Comparison of ENCODE assay signal across 28 cellular contexts in the genomic region with DNA sequence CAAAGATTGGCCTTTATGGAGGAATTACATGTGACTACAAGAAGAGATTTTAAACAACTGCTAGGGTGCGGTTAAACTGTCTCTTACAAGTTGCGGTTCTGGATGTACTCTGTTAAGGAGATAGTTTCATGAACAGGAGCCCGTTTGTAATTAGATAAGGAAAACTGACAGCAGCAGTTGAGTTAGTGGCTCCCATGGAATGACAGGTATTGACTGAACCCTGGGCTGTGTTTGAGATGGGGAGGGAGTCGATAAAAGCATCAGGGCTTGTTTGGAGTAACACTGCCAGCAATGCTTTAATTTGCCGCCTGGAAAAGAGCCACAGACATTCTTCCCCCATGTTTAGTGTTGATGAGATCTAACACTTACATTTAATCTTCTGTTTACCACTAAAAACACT.
DNase-seq lines count a peak whose midpoint lies in the region; ATAC-seq, FAIRE-seq and TF ChIP-seq lines count a peak whose summit lies in the region.
"Had no signal": no experiment of that assay in that cellular context is flagged by ENCODE, and none has a peak within 500 bp of the region (broad histone marks: within the 10 kb centered on the region; RNA-seq: fewer than 3 reads in every experiment).

No MANE protein-coding gene starts in this region.

- no peaks in the 10 kb centered on the region for H3K36me3 ChIP-seq in H1 (ENCODE audit: control insufficient read depth in 2 of 4, insufficient read depth in 4 of 4, low read length in 3 of 4)
- no peaks in the 10 kb centered on the region for H3K36me3 ChIP-seq in neuronal stem cell (replicated peaks in 1 of 2; ENCODE audit: control insufficient read depth in 2 of 2, insufficient read depth in 2 of 2, low read length in 2 of 2)
- H3K36me3 ChIP-seq: heart left ventricle, sigmoid colon had no signal

- no peak for FAIRE-seq in H1 (lab: Jason Lieb, UNC)
- FAIRE-seq: bronchial epithelial cell, colon, D721Med, GM12878 had no signal

- no peak overlapping the region for H3K4me2 ChIP-seq in H1 (ENCODE audit: insufficient read depth in 1 of 2, low read depth in 2 of 2, low read length in 2 of 2)
- H3K4me2 ChIP-seq in neuronal stem cell (ENCODE audit: insufficient read depth, low read length, poor library complexity, severe bottlenecking): no peak overlapping the region

- H3K4ac ChIP-seq in H1 (replicated peaks; ENCODE audit: insufficient read length, low read depth, low read length): no peak overlapping the region
- H3K4ac ChIP-seq in neuronal stem cell (ENCODE audit: low read length): no peak overlapping the region

- no peak for TF ChIP-seq RAD21 in H1 (IDR thresholded peaks at IDR 0.05 in 1 of 2, conservative IDR thresholded peaks at IDR 0.05 in 1 of 2; ENCODE audit: low read depth in 2 of 2, low read length in 2 of 2)

- no peak for TF ChIP-seq EP300 in H1 (IDR thresholded peaks at IDR 0.05; ENCODE audit: borderline replicate concordance in 1 of 2, low read depth in 2 of 2, low read length in 2 of 2)

- no peak overlapping the region for H4K8ac ChIP-seq in H1 (ENCODE audit: extremely low read depth, insufficient read depth, low read length)
- H4K8ac ChIP-seq in neuronal stem cell (ENCODE audit: low read depth, low read length): no peak overlapping the region

- H3K14ac ChIP-seq in H1 (ENCODE audit: insufficient read length): no peak overlapping the region
- no peak overlapping the region for H3K14ac ChIP-seq in neuronal stem cell (ENCODE audit: low read length)

- H3K18ac ChIP-seq in H1 (ENCODE audit: extremely low read depth, low read length) (no peak overlapping the region), neuronal stem cell (ENCODE audit: low read length) (no peak overlapping the region)

- H2BK12ac ChIP-seq in H1 (ENCODE audit: low read depth, low read length): no peak overlapping the region
- no peak overlapping the region for H2BK12ac ChIP-seq in neuronal stem cell (ENCODE audit: low read length)

- H3K36me3 Mint-ChIP-seq in activated naive CD8-positive, alpha-beta T cell treated with anti-CD3 and anti-CD28 coated beads for 36 hours: no peaks in the 10 kb centered on the region
- H3K36me3 Mint-ChIP-seq: stimulated activated effector memory CD8-positive, alpha-beta T cell treated with anti-CD3 and anti-CD28 coated beads, Interleukin-12 subunit alpha, Interleukin-12 subunit beta, amount 100 ng/mL, for 72 hours; type B pancreatic cell had no signal

- H3K4me3 Mint-ChIP-seq in activated naive CD8-positive, alpha-beta T cell treated with anti-CD3 and anti-CD28 coated beads for 36 hours: no peak overlapping the region
- H3K4me3 Mint-ChIP-seq: nephron progenitor cell; stimulated activated effector memory CD8-positive, alpha-beta T cell treated with anti-CD3 and anti-CD28 coated beads, Interleukin-12 subunit alpha, Interleukin-12 subunit beta, amount 100 ng/mL, for 72 hours; type B pancreatic cell had no signal

- H3K9ac ChIP-seq in H1 (replicated peaks in 1 of 4; ENCODE audit: extremely low read depth in 1 of 4, low read depth in 3 of 4, low read length in 3 of 4): no peak overlapping the region
- H3K9ac ChIP-seq in neuronal stem cell (ENCODE audit: low read depth, low read length, poor library complexity): no peak overlapping the region

- H2BK5ac ChIP-seq in H1 (ENCODE audit: low read depth, low read length) (no peak overlapping the region), neuronal stem cell (ENCODE audit: low read length) (no peak overlapping the region)

- H3K9me3 ChIP-seq in H1 (ENCODE audit: insufficient read depth in 2 of 2, low read depth in 1 of 2, low read length in 1 of 2): no peaks in the 10 kb centered on the region
- no peaks in the 10 kb centered on the region for H3K9me3 ChIP-seq in neuronal stem cell (replicated peaks in 1 of 2; ENCODE audit: control insufficient read depth in 2 of 2, insufficient read depth in 1 of 2, low read depth in 1 of 2, low read length in 2 of 2)
- H3K9me3 ChIP-seq: heart left ventricle, sigmoid colon had no signal

- no peak for ATAC-seq in GM21786 (IDR thresholded peaks at IDR 0.05; ENCODE audit: unreplicated experiment)
- ATAC-seq: GM12878; heart left ventricle; left cardiac atrium; SK-N-SH treated with all-trans-retinoic acid at 6 μM for 48 hours; stimulated activated effector memory CD8-positive, alpha-beta T cell treated with anti-CD3 and anti-CD28 coated beads, Interleukin-12 subunit alpha, Interleukin-12 subunit beta, amount 100 ng/mL, for 72 hours had no signal

- no peaks in the 10 kb centered on the region for H3K4me1 ChIP-seq in H1 (replicated peaks in 1 of 4; ENCODE audit: control insufficient read depth in 3 of 4, insufficient read depth in 4 of 4, low read length in 3 of 4)
- peaks cover 0 to 3% of the 10 kb centered on the region in 2 donors for H3K4me1 ChIP-seq in neuronal stem cell (ENCODE audit: control insufficient read depth in 2 of 2, insufficient read depth in 1 of 2, low read depth in 1 of 2, low read length in 2 of 2)
- H3K4me1 ChIP-seq: heart left ventricle had no signal

- H3K79me1 ChIP-seq in H1 (ENCODE audit: low read depth, low read length) (no peaks in the 10 kb centered on the region), neuronal stem cell (ENCODE audit: low read depth, low read length) (no peaks in the 10 kb centered on the region)

- H4K5ac ChIP-seq in H1 (ENCODE audit: insufficient read length, low read depth, low read length): no peak overlapping the region

- POLR2A ChIA-PET in H1 (lab: Charles Lee; ENCODE audit: partially characterized antibody): no interaction called here

- H2BK20ac ChIP-seq in H1 (ENCODE audit: low read length): no peak overlapping the region

- H2BK120ac ChIP-seq in H1 (replicated peaks; ENCODE audit: low read depth, low read length): no peak overlapping the region
- H2BK120ac ChIP-seq in neuronal stem cell (ENCODE audit: low read depth, low read length): no peak overlapping the region

- TF ChIP-seq POLR2A in H1 (IDR thresholded peaks at IDR 0.05; ENCODE audit: control extremely low read depth in 1 of 2, low read depth in 2 of 2, low read length in 2 of 2): no peak

- H2BK15ac ChIP-seq in H1 (ENCODE audit: low read length) (no peak overlapping the region), neuronal stem cell (ENCODE audit: low read length) (no peak overlapping the region)

- H2AK5ac ChIP-seq in H1 (ENCODE audit: low read depth, low read length) (no peak overlapping the region), neuronal stem cell (ENCODE audit: low read depth, low read length) (no peak overlapping the region)

- H3K9me3 Mint-ChIP-seq in activated naive CD8-positive, alpha-beta T cell treated with anti-CD3 and anti-CD28 coated beads for 36 hours: peaks cover 4% of the 10 kb centered on the region
- H3K9me3 Mint-ChIP-seq: nephron progenitor cell had no signal

- no peaks in the 10 kb centered on the region for H3K4me1 Mint-ChIP-seq in activated naive CD8-positive, alpha-beta T cell treated with anti-CD3 and anti-CD28 coated beads for 36 hours
- H3K4me1 Mint-ChIP-seq: stimulated activated effector memory CD8-positive, alpha-beta T cell treated with anti-CD3 and anti-CD28 coated beads, Interleukin-12 subunit alpha, Interleukin-12 subunit beta, amount 100 ng/mL, for 72 hours had no signal

- no peak overlapping the region for H3K23ac ChIP-seq in H1 (ENCODE audit: insufficient read length)
- no peak overlapping the region for H3K23ac ChIP-seq in neuronal stem cell (ENCODE audit: low read depth, low read length, poor library complexity)

- CTCF ChIA-PET in H1 (lab: Charles Lee; ENCODE audit: partially characterized antibody): interaction anchor here (0.7 kb wide), 1 partner anchor 118 kb away, joined by 3 read pairs; no protein-coding TSS in a partner anchor

- H3K56ac ChIP-seq in H1 (replicated peaks; ENCODE audit: insufficient read length, low read depth, low read length): no peak overlapping the region

- no peak overlapping the region for H3K27ac Mint-ChIP-seq in activated naive CD8-positive, alpha-beta T cell treated with anti-CD3 and anti-CD28 coated beads for 36 hours
- H3K27ac Mint-ChIP-seq: nephron progenitor cell; stimulated activated effector memory CD8-positive, alpha-beta T cell treated with anti-CD3 and anti-CD28 coated beads, Interleukin-12 subunit alpha, Interleukin-12 subunit beta, amount 100 ng/mL, for 72 hours; type B pancreatic cell had no signal

- H2AFZ ChIP-seq in H1 (ENCODE audit: low read length) (peak overlapping the region; percentile 59; the same call in 1 of the 2 replicates), neuronal stem cell (ENCODE audit: low read length) (peak overlapping the region; percentile 57)

- 91% methylated on average over 5 of the region's 5 CpGs; no CpG with 5 or more reads in 1 of the 2 experiments for whole genome bisulfite sequencing in H1 (ENCODE audit: extremely low coverage in 1 of 2, insufficient coverage in 1 of 2, insufficient read length in 1 of 2, insufficient replicate concordance in 2 of 2, low coverage in 1 of 2, low lambda C conversion rate in 2 of 2, missing lambda C conversion rate in 1 of 2), 2 experiments
- WGBS in neuronal stem cell (ENCODE audit: extremely low coverage in 2 of 2, insufficient read length in 2 of 2, insufficient replicate concordance in 1 of 2), 2 donors: no CpG with 5 or more reads among the region's 5 CpGs

- TF ChIP-seq CTCF in H1 (IDR thresholded peaks at IDR 0.05; ENCODE audit: control extremely low read depth in 1 of 3, insufficient read depth in 1 of 3, low read depth in 1 of 3, low read length in 3 of 3): no peak

- DNase-seq in Jurkat, Clone E6-1 (ENCODE audit: low read depth, low spot score): peak; percentile 20
- DNase-seq in OCI-M2 (lab: John Stamatoyannopoulos, UW; ENCODE audit: unreplicated experiment) (peak; percentile 60), H1 (ENCODE audit: low read depth in 1 of 2, low spot score in 2 of 2) (no peak), neuronal stem cell (ENCODE audit: low spot score) (no peak), NCI-H187 treated with DMSO at 0.1 percent for 48 hours (lab: John Stamatoyannopoulos, UW) (no peak)
- no peak for DNase-seq in activated naive CD8-positive, alpha-beta T cell treated with anti-CD3 and anti-CD28 coated beads for 36 hours
- DNase-seq: activated CD4-positive, alpha-beta T cell treated with anti-CD3 and anti-CD28 coated beads, Interleukin-2, amount 50 U/mL, for 48 hours; activated naive CD4-positive, alpha-beta T cell treated with anti-CD3 and anti-CD28 coated beads, Interleukin-2, amount 50 U/mL, for 16 hours; amygdala; effector CD8-positive, alpha-beta T cell; foreskin fibroblast; heart left ventricle; left cardiac atrium; NCI-H187; NCI-H2227 treated with DMSO at 0.1 percent for 48 hours; NCI-H748 treated with DMSO at 0.1 percent for 48 hours; nephron progenitor cell; sigmoid colon; stimulated activated CD4-positive, alpha-beta T cell treated with anti-CD3 and anti-CD28 coated beads, Interleukin-4, amount 100 ng/mL, for 24 hours had no signal

- H3K27ac ChIP-seq in H1 (ENCODE audit: low read depth, low read length): no peak overlapping the region
- H3K27ac ChIP-seq in neuronal stem cell (replicated peaks; ENCODE audit: low read length): no peak overlapping the region
- H3K27ac ChIP-seq: C4-2B, heart left ventricle, sigmoid colon had no signal

- no peaks in the 10 kb centered on the region for H4K20me1 ChIP-seq in H1 (replicated peaks in 1 of 2; ENCODE audit: control insufficient read depth in 1 of 2, insufficient read depth in 2 of 2, low read length in 2 of 2)

- H3K27me3 ChIP-seq in H1 (replicated peaks in 1 of 4; ENCODE audit: control insufficient read depth in 3 of 4, extremely low read depth in 1 of 4, insufficient read depth in 3 of 4, low read length in 3 of 4) (peaks cover 0 to 1% (median 0%) of the 10 kb centered on the region in 4 experiments; a peak in 1 of 7 replicates), neuronal stem cell (ENCODE audit: control insufficient read depth in 3 of 3, insufficient read depth in 3 of 3, low read depth in 1 of 3, low read length in 3 of 3) (no peaks in the 10 kb centered on the region)
- H3K27me3 ChIP-seq: heart left ventricle, sigmoid colon had no signal

- H3K4me3 ChIP-seq in Jurkat, Clone E6-1 (ENCODE audit: low read length): no peak overlapping the region
- H3K4me3 ChIP-seq in H1 (ENCODE audit: extremely low read depth in 1 of 4, insufficient read depth in 2 of 4, low read depth in 3 of 4, low read length in 4 of 4) (no peak overlapping the region), neuronal stem cell (ENCODE audit: low read length in 2 of 2) (no peak overlapping the region)
- H3K4me3 ChIP-seq: GM12878, heart left ventricle, sigmoid colon had no signal

- H3K79me2 ChIP-seq in H1 (ENCODE audit: control insufficient read depth in 1 of 2, insufficient read depth in 2 of 2, low read length in 2 of 2): no peaks in the 10 kb centered on the region

- H3K23me2 ChIP-seq in H1 (ENCODE audit: low read depth, low read length): no peaks in the 10 kb centered on the region

- H3K27me3 Mint-ChIP-seq in activated naive CD8-positive, alpha-beta T cell treated with anti-CD3 and anti-CD28 coated beads for 36 hours: no peaks in the 10 kb centered on the region

- no peak overlapping the region for H4K91ac ChIP-seq in H1 (replicated peaks; ENCODE audit: insufficient read length, low read length)
- no peak overlapping the region for H4K91ac ChIP-seq in neuronal stem cell (ENCODE audit: low read depth, low read length, poor library complexity)

Comparison
In these comparisons a context has a peak if more than half of its experiments do, and no peak if none do; other contexts are left out.
1. DNase-seq: peak in Jurkat, Clone E6-1 (single experiment) and OCI-M2 (single experiment); none in H1 (0 of 2), neuronal stem cell (single experiment), activated naive CD8-positive, alpha-beta T cell treated with anti-CD3 and anti-CD28 coated beads for 36 hours (single experiment) and NCI-H187 treated with DMSO at 0.1 percent for 48 hours (single experiment).